ENCODE assay signal across 9 cellular contexts in the genomic region with DNA sequence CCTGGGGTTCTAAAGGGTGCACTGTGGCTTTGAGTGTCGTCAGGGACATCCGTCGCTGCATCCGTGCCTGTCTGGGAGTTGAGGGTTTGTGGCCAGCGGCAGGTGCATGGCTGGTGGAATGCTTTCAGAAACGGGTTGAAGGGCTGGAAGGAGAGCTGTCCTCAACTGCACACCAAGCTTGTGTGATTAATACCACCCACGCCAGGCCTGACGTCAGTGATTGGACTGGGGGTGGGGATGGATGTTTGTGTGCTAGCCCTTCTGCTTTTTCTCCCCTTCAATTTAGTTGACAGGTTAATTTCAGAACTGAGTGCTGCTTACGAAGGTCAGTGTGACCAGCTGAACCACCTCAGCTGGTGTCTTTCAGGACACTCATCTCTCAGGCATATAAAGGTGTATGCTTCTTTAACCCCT. TPM values are rescaled to one million over a fixed set of nuclear protein-coding genes. Genes with fewer than 3 reads are reported as not detected.
DNase-seq lines count a peak whose midpoint lies in the region; ATAC-seq and TF ChIP-seq lines count a peak whose summit lies in the region.
"Had no signal": no experiment of that assay in that cellular context is flagged by ENCODE, and none has a peak within 500 bp of the region (broad histone marks: within the 10 kb centered on the region; RNA-seq: fewer than 3 reads in every experiment).

No MANE protein-coding gene starts in this region.

- peaks cover 58% of the 10 kb centered on the region for H3K4me1 Mint-ChIP-seq in T-helper 1 cell treated with Interleukin-12 subunit alpha and Interleukin-12 subunit beta and Interleukin-4 antibody, amounts not matched to agents 30 μg/mL and 1 μg/mL, for 36 hours (ENCODE audit: low read depth)

- H3K36me3 ChIP-seq in sigmoid colon: no peaks in the 10 kb centered on the region

- peaks cover 15% of the 10 kb centered on the region for H3K36me3 Mint-ChIP-seq in T-helper 1 cell treated with Interleukin-12 subunit alpha and Interleukin-12 subunit beta and Interleukin-4 antibody, amounts not matched to agents 30 μg/mL and 1 μg/mL, for 36 hours (ENCODE audit: low read depth)

- H3K27ac ChIP-seq in sigmoid colon: peak overlapping the region in 1 of 4 donors; percentile 96

- H3K9me3 Mint-ChIP-seq in T-helper 1 cell treated with Interleukin-12 subunit alpha and Interleukin-12 subunit beta and Interleukin-4 antibody, amounts not matched to agents 30 μg/mL and 1 μg/mL, for 36 hours: no peaks in the 10 kb centered on the region
- H3K9me3 Mint-ChIP-seq: CD8-positive, alpha-beta T cell had no signal

- peak overlapping the region; percentile 39 for H3K27ac Mint-ChIP-seq in T-helper 1 cell treated with Interleukin-12 subunit alpha and Interleukin-12 subunit beta and Interleukin-4 antibody, amounts not matched to agents 30 μg/mL and 1 μg/mL, for 36 hours
- H3K27ac Mint-ChIP-seq: CD8-positive, alpha-beta T cell had no signal

- peak in 2 of 4 donors; percentile 42 to 58 for TF ChIP-seq EP300 in sigmoid colon (IDR thresholded peaks at IDR 0.05)

- DNase-seq in NCI-H82 (lab: John Stamatoyannopoulos, UW) (peak; percentile 68), NCI-H82 treated with DMSO at 0.1 percent for 48 hours (lab: John Stamatoyannopoulos, UW; ENCODE audit: unreplicated experiment) (no peak), epithelial cell of proximal tubule (ENCODE audit: low read depth) (no peak), sigmoid colon (peak; percentile 80)
- no peak for DNase-seq in effector CD8-positive, alpha-beta T cell (lab: John Stamatoyannopoulos, UW)

- ATAC-seq in GM19023 (IDR thresholded peaks at IDR 0.05; ENCODE audit: unreplicated experiment): no peak
- no peak for ATAC-seq in GM21390 (IDR thresholded peaks at IDR 0.05; ENCODE audit: unreplicated experiment)
- ATAC-seq: CD8-positive, alpha-beta T cell had no signal

- H3K27me3 Mint-ChIP-seq in T-helper 1 cell treated with Interleukin-12 subunit alpha and Interleukin-12 subunit beta and Interleukin-4 antibody, amounts not matched to agents 30 μg/mL and 1 μg/mL, for 36 hours (ENCODE audit: low read depth): peaks cover 27% of the 10 kb centered on the region

- intact Hi-C loops in sigmoid colon (cut with DNase I): no loop called here

- no peaks in the 10 kb centered on the region for H3K9me3 ChIP-seq in sigmoid colon

- H3K4me3 Mint-ChIP-seq in T-helper 1 cell treated with Interleukin-12 subunit alpha and Interleukin-12 subunit beta and Interleukin-4 antibody, amounts not matched to agents 30 μg/mL and 1 μg/mL, for 36 hours: peak overlapping the region; percentile 68
- H3K4me3 Mint-ChIP-seq: CD8-positive, alpha-beta T cell had no signal

- peaks cover 0 to 15% (median 0%) of the 10 kb centered on the region in 3 donors for H3K27me3 ChIP-seq in sigmoid colon

- TF ChIP-seq CTCF in epithelial cell of proximal tubule (conservative IDR thresholded peaks at IDR 0.05; ENCODE audit: low read depth, low read length) (no peak), sigmoid colon (IDR thresholded peaks at IDR 0.05) (no peak)

- H3K4me3 ChIP-seq in epithelial cell of proximal tubule (ENCODE audit: low read depth, low read length) (peak overlapping the region; percentile 24), sigmoid colon (no peak overlapping the region)

- WGBS in sigmoid colon, 2 donors: 27 to 58% methylated on average over 9 of the region's 9 CpGs

- no peak for TF ChIP-seq POLR2A in sigmoid colon (IDR thresholded peaks at IDR 0.05)

- peaks cover 0 to 52% (median 27%) of the 10 kb centered on the region in 4 donors for H3K4me1 ChIP-seq in sigmoid colon

RNA-seq across cellular contexts. Expression of gene GAB2, which starts 3.2 kb away (rescaled TPM):
- total RNA-seq in epithelial cell of proximal tubule (11.7 and 15.0 TPM in 2 replicates), sigmoid colon (10 to 100 TPM; 13.6 to 23.5 (median 17.3) TPM)
- 10 to 100 TPM; 10.8 to 12.6 (median 11.3) TPM for polyA plus RNA-seq in sigmoid colon

Comparison
In these comparisons a context has a peak if more than half of its experiments do, and no peak if none do; other contexts are left out.
1. DNase-seq: peak in NCI-H82 (single experiment) and sigmoid colon (single experiment); none in NCI-H82 treated with DMSO at 0.1 percent for 48 hours (single experiment), epithelial cell of proximal tubule (single experiment) and effector CD8-positive, alpha-beta T cell (single experiment).